21 cellular contexts compared by ENCODE assay signal in genomic region chr3:12323237-12323636, GRCh38. TPM values are rescaled to one million over a fixed set of nuclear protein-coding genes. Genes with fewer than 3 reads are reported as not detected.
DNase-seq lines count a peak whose midpoint lies in the region; ATAC-seq and TF ChIP-seq lines count a peak whose summit lies in the region.
"Had no signal": no experiment of that assay in that cellular context is flagged by ENCODE, and none has a peak within 500 bp of the region (broad histone marks: within the 10 kb centered on the region; RNA-seq: fewer than 3 reads in every experiment).

No MANE protein-coding gene starts in this region.

- TF ChIP-seq CTCF in HL-60 (IDR thresholded peaks at IDR 0.05; ENCODE audit: insufficient read depth, low read length) (no peak), upper lobe of right lung (IDR thresholded peaks at IDR 0.05) (no peak), chondrocyte (IDR thresholded peaks at IDR 0.05) (no peak), hepatocyte (IDR thresholded peaks at IDR 0.05; ENCODE audit: poor library complexity) (no peak)

- H3K4me3 ChIP-seq in HL-60 (replicated peaks; ENCODE audit: insufficient read depth, low read length) (no peak overlapping the region), upper lobe of right lung (no peak overlapping the region), hepatocyte (no peak overlapping the region)
- H3K4me3 ChIP-seq: BLaER1 had no signal

- H3K4me1 ChIP-seq in upper lobe of right lung (no peaks in the 10 kb centered on the region), hepatocyte (ENCODE audit: insufficient read depth) (no peaks in the 10 kb centered on the region)

- H4K20me1 ChIP-seq in hepatocyte (ENCODE audit: insufficient read depth, poor library complexity, severe bottlenecking), result no peaks in the 10 kb centered on the region
- H4K20me1 ChIP-seq: BLaER1 had no signal

- ATAC-seq in upper lobe of right lung (peak; percentile 30), GM21515 (IDR thresholded peaks at IDR 0.05; ENCODE audit: unreplicated experiment) (no peak)
- ATAC-seq: SK-N-SH treated with all-trans-retinoic acid at 6 μM for 48 hours had no signal

- H2AFZ ChIP-seq in hepatocyte, result no peak overlapping the region

- no peak overlapping the region for H3K4me3 Mint-ChIP-seq in chondrocyte (ENCODE audit: unreplicated experiment)
- H3K4me3 Mint-ChIP-seq: CD8-positive, alpha-beta memory T cell; HFFc6 had no signal

- intact Hi-C loops in upper lobe of right lung (cut with DNase I), result no loop called here

- peaks cover 15% of the 10 kb centered on the region for H3K4me1 Mint-ChIP-seq in chondrocyte (ENCODE audit: low read depth)
- H3K4me1 Mint-ChIP-seq: CD8-positive, alpha-beta memory T cell had no signal

- no peaks in the 10 kb centered on the region for H3K9me3 ChIP-seq in upper lobe of right lung
- no peaks in the 10 kb centered on the region for H3K9me3 ChIP-seq in hepatocyte (ENCODE audit: low read depth)
- H3K9me3 ChIP-seq: BLaER1 had no signal

- peaks cover 6% of the 10 kb centered on the region for H3K27me3 Mint-ChIP-seq in chondrocyte (ENCODE audit: low read depth)

- no peak overlapping the region for H3K27ac Mint-ChIP-seq in chondrocyte (ENCODE audit: unreplicated experiment)
- H3K27ac Mint-ChIP-seq: CD8-positive, alpha-beta memory T cell; HFFc6 had no signal

- H3K9me2 ChIP-seq in hepatocyte (replicated peaks; ENCODE audit: insufficient read depth), result no peaks in the 10 kb centered on the region

- peak in 1 of 2 experiments; percentile 33 for DNase-seq in HL-60 (ENCODE audit: low read depth in 1 of 2, low spot score in 1 of 2)
- DNase-seq in NOMO-1 treated with DMSO at 0.1 percent for 48 hours (lab: John Stamatoyannopoulos, UW; ENCODE audit: unreplicated experiment), result peak; percentile 71
- peak; percentile 74 for DNase-seq in SKM-1 treated with dmso at 0.1 percent for 144 hours (lab: John Stamatoyannopoulos, UW; ENCODE audit: unreplicated experiment)
- DNase-seq in upper lobe of right lung, result no peak
- DNase-seq in chondrocyte (ENCODE audit: low spot score), result no peak
- no peak for DNase-seq in hepatocyte (ENCODE audit: low spot score)
- DNase-seq: CD8-positive, alpha-beta memory T cell; GDM1; HFFc6; NCI-H1105; NCI-H2029 treated with DMSO at 0.1 percent for 48 hours; NCI-H2171; NCI-H345; NCI-H524; NCI-H774; SHP77 treated with DMSO at 0.1 percent for 48 hours; T-helper 1 cell had no signal

- H3K79me2 ChIP-seq in hepatocyte, result peaks cover 20% of the 10 kb centered on the region

- peaks cover 2% of the 10 kb centered on the region for H3K36me3 Mint-ChIP-seq in chondrocyte (ENCODE audit: low read depth)
- H3K36me3 Mint-ChIP-seq: CD8-positive, alpha-beta memory T cell had no signal

- no peak overlapping the region for H3K4me2 ChIP-seq in hepatocyte
- H3K4me2 ChIP-seq: BLaER1 had no signal

- H3K27ac ChIP-seq in HL-60 (replicated peaks) (peak overlapping the region; percentile 29; the same call in 1 of the 2 replicates), upper lobe of right lung (no peak overlapping the region), hepatocyte (no peak overlapping the region)
- H3K27ac ChIP-seq: BLaER1, RWPE1 had no signal

- no peaks in the 10 kb centered on the region for H3K9me3 Mint-ChIP-seq in chondrocyte (ENCODE audit: low read depth)
- H3K9me3 Mint-ChIP-seq: CD8-positive, alpha-beta memory T cell; HFFc6 had no signal

- H3K27me3 ChIP-seq in HL-60 (ENCODE audit: insufficient read depth, poor library complexity, severe bottlenecking) (no peaks in the 10 kb centered on the region), upper lobe of right lung (no peaks in the 10 kb centered on the region), hepatocyte (no peaks in the 10 kb centered on the region)
- H3K27me3 ChIP-seq: BLaER1 had no signal

- 92% methylated on average over 2 of the region's 2 CpGs for WGBS in hepatocyte (ENCODE audit: low lambda C conversion rate, missing lambda C conversion rate)

- H3K36me3 ChIP-seq in upper lobe of right lung (no peaks in the 10 kb centered on the region), hepatocyte (replicated peaks; ENCODE audit: insufficient read depth, low read depth) (no peaks in the 10 kb centered on the region)
- H3K36me3 ChIP-seq: BLaER1 had no signal

RNA-seq across cellular contexts. Expression of gene PPARG, which starts 34.4 kb away (rescaled TPM):
- total RNA-seq in upper lobe of right lung (80.7 TPM), chondrocyte (3.3 to 9.7 TPM (median 9.2 TPM) in 3 replicates), hepatocyte (37.9 and 39.6 TPM in 2 replicates)
- polyA plus RNA-seq in hepatocyte, result 25.1 and 25.3 TPM in 2 replicates
- polyA plus RNA-seq: CD8-positive, alpha-beta memory T cell had no signal

Comparison
In these comparisons a context has a peak if more than half of its experiments do, and no peak if none do; other contexts are left out.
1. DNase-seq: peak in NOMO-1 treated with DMSO at 0.1 percent for 48 hours (single experiment) and SKM-1 treated with dmso at 0.1 percent for 144 hours (single experiment); none in upper lobe of right lung (single experiment), chondrocyte (single experiment) and hepatocyte (single experiment).